19 cellular contexts compared by ENCODE assay signal in the genomic region with DNA sequence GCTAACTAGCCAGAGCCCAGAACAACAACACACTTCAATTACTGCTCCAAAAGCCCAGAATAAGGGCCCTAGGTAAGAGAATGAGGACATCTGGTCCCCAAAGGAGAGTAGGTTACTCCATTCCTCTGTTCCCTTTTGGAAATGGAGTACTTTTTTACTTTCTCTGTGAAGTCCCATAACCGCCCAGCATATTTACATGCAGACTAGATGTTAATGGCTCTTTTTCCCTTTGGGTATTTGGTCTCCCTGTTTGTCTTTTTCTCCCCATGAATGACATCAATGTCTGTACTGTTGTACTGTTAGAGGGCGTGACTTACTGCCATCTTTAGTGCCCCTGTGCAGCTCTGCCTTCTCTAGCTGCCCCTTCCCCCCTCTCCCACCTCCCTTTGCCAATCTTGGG. TPM values are rescaled to one million over a fixed set of nuclear protein-coding genes. Genes with fewer than 3 reads are reported as not detected.
DNase-seq lines count a peak whose midpoint lies in the region; ATAC-seq and TF ChIP-seq lines count a peak whose summit lies in the region.
"Had no signal": no experiment of that assay in that cellular context is flagged by ENCODE, and none has a peak within 500 bp of the region (broad histone marks: within the 10 kb centered on the region; RNA-seq: fewer than 3 reads in every experiment).

No MANE protein-coding gene starts in this region.

- no peak overlapping the region for H2AFZ ChIP-seq in hepatocyte

- peaks cover 9% of the 10 kb centered on the region for H3K4me1 Mint-ChIP-seq in T-helper 17 cell

- H3K4me3 ChIP-seq in HEK293 (ENCODE audit: low read depth, low read length) (no peak overlapping the region), hepatocyte (no peak overlapping the region), Peyer's patch (no peak overlapping the region)
- H3K4me3 ChIP-seq: thyroid gland had no signal

- H3K4me1 ChIP-seq in HEK293 (ENCODE audit: control insufficient read depth, insufficient read depth, low read length) (peaks cover 4% of the 10 kb centered on the region), hepatocyte (ENCODE audit: insufficient read depth) (peaks cover 23% of the 10 kb centered on the region), Peyer's patch (no peaks in the 10 kb centered on the region)

- CTCF ChIA-PET in HEK293 (lab: Yijun Ruan, JAX), result interaction anchor here (0.7 to 6.4 kb wide), 7 partner anchors 9 to 158 kb away, joined by 3 to 124 read pairs (median 7); partner anchors contain the start of gene SOCS7

- no peaks in the 10 kb centered on the region for H3K9me2 ChIP-seq in hepatocyte (replicated peaks; ENCODE audit: insufficient read depth)

- ATAC-seq in T-helper 17 cell (no peak), sciatic nerve (no peak), HG02642 (IDR thresholded peaks at IDR 0.05; ENCODE audit: poor library complexity, unreplicated experiment) (no peak)
- ATAC-seq: natural killer cell treated with Interleukin-12 subunit alpha and Interleukin-12 subunit beta and Interleukin-15 and Interleukin-18, amount 100 ng/mL, for 72 hours had no signal

- no peaks in the 10 kb centered on the region for H3K9me3 ChIP-seq in HEK293 (ENCODE audit: control insufficient read depth, insufficient read depth, low read depth, low read length)
- H3K9me3 ChIP-seq in T-helper 17 cell (ENCODE audit: control insufficient read depth, low read length, poor library complexity, severe bottlenecking), result no peaks in the 10 kb centered on the region
- no peaks in the 10 kb centered on the region for H3K9me3 ChIP-seq in hepatocyte (ENCODE audit: low read depth)
- H3K9me3 ChIP-seq in Peyer's patch, result no peaks in the 10 kb centered on the region
- H3K9me3 ChIP-seq: thyroid gland had no signal

- H3K4me2 ChIP-seq in hepatocyte, result peak overlapping the region; percentile 49
- H3K4me2 ChIP-seq: KMS-11 had no signal

- peaks cover 23% of the 10 kb centered on the region for H3K27me3 Mint-ChIP-seq in T-helper 17 cell

- no peaks in the 10 kb centered on the region for H3K27me3 ChIP-seq in hepatocyte
- no peaks in the 10 kb centered on the region for H3K27me3 ChIP-seq in Peyer's patch
- H3K27me3 ChIP-seq: thyroid gland had no signal

- H3K4me3 Mint-ChIP-seq in T-helper 17 cell, result no peak overlapping the region
- H3K4me3 Mint-ChIP-seq: natural killer cell treated with Interleukin-12 subunit alpha and Interleukin-12 subunit beta and Interleukin-15 and Interleukin-18, amount 100 ng/mL, for 72 hours had no signal

- H3K27ac ChIP-seq in HEK293 (ENCODE audit: extremely low read depth, low read depth, low read length) (no peak overlapping the region), hepatocyte (peak overlapping the region; percentile 60), Peyer's patch (no peak overlapping the region)
- H3K27ac ChIP-seq: KMS-11, thyroid gland had no signal

- no peak for TF ChIP-seq CTCF in HEK293 (tag by site-specific recombination; IDR thresholded peaks at IDR 0.05)
- TF ChIP-seq CTCF in hepatocyte (IDR thresholded peaks at IDR 0.05; ENCODE audit: poor library complexity), result no peak
- no peak for TF ChIP-seq CTCF in Peyer's patch (IDR thresholded peaks at IDR 0.05)

- H3K79me2 ChIP-seq in hepatocyte, result no peaks in the 10 kb centered on the region

- H4K20me1 ChIP-seq in hepatocyte (ENCODE audit: insufficient read depth, poor library complexity, severe bottlenecking), result no peaks in the 10 kb centered on the region

- H3K36me3 Mint-ChIP-seq in T-helper 17 cell (ENCODE audit: low read depth), result no peaks in the 10 kb centered on the region

- peak overlapping the region; percentile 45 for H3K27ac Mint-ChIP-seq in T-helper 17 cell
- H3K27ac Mint-ChIP-seq: natural killer cell treated with Interleukin-12 subunit alpha and Interleukin-12 subunit beta and Interleukin-15 and Interleukin-18, amount 100 ng/mL, for 72 hours had no signal

- intact Hi-C loops in sciatic nerve (cut with DNase I), result no loop called here

- DNase-seq in T-helper 17 cell (no peak), hepatocyte (ENCODE audit: low spot score) (peak; percentile 1), sciatic nerve (ENCODE audit: low spot score) (peak; percentile 5), Peyer's patch (no peak), NCI-H1105 treated with DMSO at 0.1 percent for 48 hours (lab: John Stamatoyannopoulos, UW) (no peak)
- no peak for DNase-seq in stimulated activated CD8-positive, alpha-beta memory T cell treated with anti-CD3 and anti-CD28 coated beads, Interleukin-4, amount 100 ng/mL, for 48 hours
- DNase-seq: activated CD4-positive, alpha-beta T cell treated with anti-CD3 and anti-CD28 coated beads, Interleukin-2, amount 50 U/mL, for 4 hours; activated naive CD4-positive, alpha-beta T cell; amniotic stem cell; cerebellar nuclear complex; NCI-H1092; NCI-H2081; stimulated activated CD4-positive, alpha-beta T cell treated with anti-CD3 and anti-CD28 coated beads, Interleukin-12 subunit alpha, Interleukin-12 subunit beta, amount 100 ng/mL, for 4 hours; T-helper 1 cell; thyroid gland had no signal

- no peak for TF ChIP-seq POLR2A in Peyer's patch (IDR thresholded peaks at IDR 0.05)

- POLR2A ChIA-PET in HEK293 (lab: Yijun Ruan, JAX), result interaction anchor here (0.9 to 1.8 kb wide), 5 partner anchors 9 to 25 kb away, joined by 3 to 8 read pairs (median 5); no protein-coding TSS in a partner anchor

- WGBS in hepatocyte (ENCODE audit: low lambda C conversion rate, missing lambda C conversion rate), result 78% methylated on average over 2 of the region's 2 CpGs

- H3K36me3 ChIP-seq in HEK293 (ENCODE audit: control insufficient read depth in 2 of 2, insufficient read depth in 1 of 2, low read length in 2 of 2) (peaks cover 27 to 41% of the 10 kb centered on the region in 2 experiments), hepatocyte (replicated peaks; ENCODE audit: insufficient read depth, low read depth) (no peaks in the 10 kb centered on the region), Peyer's patch (peaks cover 0 to 37% (median 0%) of the 10 kb centered on the region in 3 donors)

TF ChIP-seq in HEK293, 187 proteins besides CTCF, POLR2A, EP300 and RAD21:
- TF ChIP-seq ZNF274 (IDR thresholded peaks at IDR 0.05; ENCODE audit: low read length), result no peak
- no peak for TF ChIP-seq ZNF274 (tag by site-specific recombination; IDR thresholded peaks at IDR 0.05; ENCODE audit: borderline replicate concordance)
- TF ChIP-seq ZNF747 (tag by site-specific recombination; IDR thresholded peaks at IDR 0.05), result no peak
- TF ChIP-seq PRDM1 (tag by site-specific recombination; IDR thresholded peaks at IDR 0.05), result 0 out of 2 replicates have a peak, but pooled peaks have one; percentile 36
- TF ChIP-seq ZNF248 (tag by site-specific recombination; IDR thresholded peaks at IDR 0.05), result no peak
- no peak for TF ChIP-seq ZNF26 (tag by site-specific recombination; IDR thresholded peaks at IDR 0.05)
- TF ChIP-seq AEBP2 (tag by site-specific recombination; IDR thresholded peaks at IDR 0.05; ENCODE audit: borderline replicate concordance), result no peak
- no peak for TF ChIP-seq ZFP69B (tag by site-specific recombination; IDR thresholded peaks at IDR 0.05)

RNA-seq across cellular contexts. Expression of gene GPR179, which starts 19.0 kb away (rescaled TPM):
- total RNA-seq in T-helper 17 cell, result not detected
- total RNA-seq in hepatocyte, result 0.03 and 0.08 TPM in 2 replicates
- polyA plus RNA-seq in hepatocyte, result 0.19 TPM in 1 of 2 replicates, not detected in the other
- 0.22 TPM for total RNA-seq in sciatic nerve
- total RNA-seq in Peyer's patch, result under 1 TPM in 2 of 4 donors, not detected in 2; 0.13 to 0.18 TPM

RNA-seq across cellular contexts. Expression of gene SOCS7, which starts 26.9 kb away (rescaled TPM):
- total RNA-seq in T-helper 17 cell, result 10 to 100 TPM; 15.5 to 18.7 TPM
- 13.0 and 15.9 TPM in 2 replicates for total RNA-seq in hepatocyte
- polyA plus RNA-seq in hepatocyte, result 2.7 and 3.5 TPM in 2 replicates
- total RNA-seq in sciatic nerve, result 24.6 TPM
- total RNA-seq in Peyer's patch, result 10 to 100 TPM; 14.2 to 24.5 (median 16.1) TPM

RNA-seq across cellular contexts. Expression of gene MRPL45, which starts 27.8 kb away (rescaled TPM):
- total RNA-seq in T-helper 17 cell (10 to 100 TPM; 17.4 to 17.7 TPM), hepatocyte (44.9 and 58.7 TPM in 2 replicates), sciatic nerve (21.8 TPM), Peyer's patch (10 to 100 TPM in 3 of 4 donors, 1 to 10 TPM in 1; 6.6 to 23.8 (median 17.8) TPM)
- polyA plus RNA-seq in hepatocyte, result 25.8 and 29.4 TPM in 2 replicates

Comparison
In these comparisons a context has a peak if more than half of its experiments do, and no peak if none do; other contexts are left out.
1. DNase-seq: peak in hepatocyte (single experiment) and sciatic nerve (single experiment); none in T-helper 17 cell (0 of 3), stimulated activated CD8-positive, alpha-beta memory T cell treated with anti-CD3 and anti-CD28 coated beads, Interleukin-4, amount 100 ng/mL, for 48 hours (single experiment), Peyer's patch (0 of 3) and NCI-H1105 treated with DMSO at 0.1 percent for 48 hours (single experiment).